ENCODE assay signal across 12 cellular contexts in genomic region chr9:74609671-74610416, GRCh38.
DNase-seq lines count a peak whose midpoint lies in the region; ATAC-seq and TF ChIP-seq lines count a peak whose summit lies in the region.
"Had no signal": no experiment of that assay in that cellular context is flagged by ENCODE, and none has a peak within 500 bp of the region (broad histone marks: within the 10 kb centered on the region; RNA-seq: fewer than 3 reads in every experiment).

No MANE protein-coding gene starts in this region.

- BruUV-seq in MCF 10A (replicated peaks; lab: Mats Ljungman, UMichigan) (no TSS peak), PC-9 (replicated peaks; lab: Mats Ljungman, UMichigan) (no TSS peak)

- no peak overlapping the region for H3K4me2 ChIP-seq in PC-9
- H3K4me2 ChIP-seq in osteoblast (ENCODE audit: insufficient read depth, low read length), result no peak overlapping the region

- intact Hi-C loops in MCF 10A (cut with micrococcal nuclease) (no loop called here), breast epithelium (cut with DNase I; ENCODE audit: low total_unique reads) (no loop called here), PC-9 (cut with micrococcal nuclease; ENCODE audit: unreplicated experiment) (no loop called here), stomach (cut with DNase I; ENCODE audit: low total_unique reads) (no loop called here), Right ventricle myocardium superior (cut with DNase I) (no loop called here)

- H2AFZ ChIP-seq in PC-9, result no peak overlapping the region
- no peak overlapping the region for H2AFZ ChIP-seq in osteoblast (ENCODE audit: low read length)

- H3K4me1 ChIP-seq in breast epithelium (no peaks in the 10 kb centered on the region), PC-9 (replicated peaks; ENCODE audit: insufficient read depth) (no peaks in the 10 kb centered on the region), stomach (no peaks in the 10 kb centered on the region), osteoblast (ENCODE audit: insufficient read depth, low read length) (no peaks in the 10 kb centered on the region)
- H3K4me1 ChIP-seq: uterus had no signal

- H3K4me1 Mint-ChIP-seq in MCF 10A (ENCODE audit: insufficient read depth, unreplicated experiment) (no peaks in the 10 kb centered on the region), IgD-negative memory B cell (peaks cover 20 to 29% (median 20%) of the 10 kb centered on the region in 3 donors)
- H3K4me1 Mint-ChIP-seq in T-helper 2 cell treated with Interferon-gamma antibody and Interleukin-4, amounts not matched to agents 5 μg/mL and 100 μg/mL, for 36 hours (ENCODE audit: low read depth), result no peaks in the 10 kb centered on the region
- H3K4me1 Mint-ChIP-seq: activated naive CD8-positive, alpha-beta T cell treated with anti-CD3 and anti-CD28 coated beads, Interleukin-2, amount 10 ng/mL, durations not matched to agents 7 days and 5 days had no signal

- H3K27me3 Mint-ChIP-seq in MCF 10A (ENCODE audit: insufficient read depth, unreplicated experiment) (peaks cover 62% of the 10 kb centered on the region), IgD-negative memory B cell (peaks cover 8% of the 10 kb centered on the region)
- H3K27me3 Mint-ChIP-seq in T-helper 2 cell treated with Interferon-gamma antibody and Interleukin-4, amounts not matched to agents 5 μg/mL and 100 μg/mL, for 36 hours (ENCODE audit: low read depth), result no peaks in the 10 kb centered on the region
- H3K27me3 Mint-ChIP-seq: activated naive CD8-positive, alpha-beta T cell treated with anti-CD3 and anti-CD28 coated beads, Interleukin-2, amount 10 ng/mL, durations not matched to agents 7 days and 5 days had no signal

- TF ChIP-seq EP300 in stomach (IDR thresholded peaks at IDR 0.05), result no peak

- DNase-seq in MCF 10A (ENCODE audit: unreplicated experiment) (peak; percentile 37), breast epithelium (ENCODE audit: low spot score in 2 of 2) (no peak), PC-9 (no peak), stomach (no peak), Right ventricle myocardium superior (no peak), osteoblast (ENCODE audit: insufficient read length, low spot score, missing footprints) (no peak)
- DNase-seq in T-helper 2 cell treated with Interferon-gamma antibody and Interleukin-4, amounts not matched to agents 5 μg/mL and 100 μg/mL, for 36 hours (ENCODE audit: low spot score), result no peak
- DNase-seq: activated naive CD8-positive, alpha-beta T cell treated with anti-CD3 and anti-CD28 coated beads, Interleukin-2, amount 10 ng/mL, durations not matched to agents 7 days and 5 days; NCI-H2029; uterus had no signal

- WGBS in stomach, 5 donors, result 50 to 58% (median 53%) methylated on average over 3 of the region's 3 CpGs

- H3K9me2 ChIP-seq in PC-9 (ENCODE audit: insufficient read depth), result no peaks in the 10 kb centered on the region

- H3K27ac ChIP-seq in breast epithelium (no peak overlapping the region), PC-9 (no peak overlapping the region), stomach (no peak overlapping the region), osteoblast (ENCODE audit: low read depth, low read length) (no peak overlapping the region)
- H3K27ac ChIP-seq: RWPE1, uterus had no signal

- POLR2A ChIA-PET in MCF 10A (lab: Yijun Ruan, JAX) (no interaction called here), PC-9 (lab: Charles Lee; ENCODE audit: unreplicated experiment) (no interaction called here)

- H3K9me3 ChIP-seq in breast epithelium (no peaks in the 10 kb centered on the region), PC-9 (ENCODE audit: insufficient read depth, low read depth) (no peaks in the 10 kb centered on the region), stomach (no peaks in the 10 kb centered on the region), osteoblast (ENCODE audit: low read depth, low read length) (no peaks in the 10 kb centered on the region)
- H3K9me3 ChIP-seq: uterus had no signal

- H3K27me3 ChIP-seq in breast epithelium (no peaks in the 10 kb centered on the region), PC-9 (ENCODE audit: insufficient read depth, low read depth) (no peaks in the 10 kb centered on the region), stomach (no peaks in the 10 kb centered on the region), osteoblast (ENCODE audit: insufficient read depth, low read length) (no peaks in the 10 kb centered on the region)
- H3K27me3 ChIP-seq: uterus had no signal

- TF ChIP-seq POLR2A in breast epithelium (IDR thresholded peaks at IDR 0.05) (no peak), stomach (IDR thresholded peaks at IDR 0.05) (no peak)

- H3K27ac Mint-ChIP-seq in MCF 10A (ENCODE audit: low read depth, unreplicated experiment) (no peak overlapping the region), IgD-negative memory B cell (peak overlapping the region in 2 of 3 donors; percentile 22 to 32)
- H3K27ac Mint-ChIP-seq in T-helper 2 cell treated with Interferon-gamma antibody and Interleukin-4, amounts not matched to agents 5 μg/mL and 100 μg/mL, for 36 hours, result no peak overlapping the region
- H3K27ac Mint-ChIP-seq: activated naive CD8-positive, alpha-beta T cell treated with anti-CD3 and anti-CD28 coated beads, Interleukin-2, amount 10 ng/mL, durations not matched to agents 7 days and 5 days had no signal

- no peak for ATAC-seq in Right ventricle myocardium superior (ENCODE audit: poor library complexity)

- H3K79me2 ChIP-seq in PC-9 (ENCODE audit: low read depth), result no peaks in the 10 kb centered on the region
- no peaks in the 10 kb centered on the region for H3K79me2 ChIP-seq in osteoblast (ENCODE audit: insufficient read depth, low read length)

- H3K36me3 ChIP-seq in breast epithelium, result no peaks in the 10 kb centered on the region
- no peaks in the 10 kb centered on the region for H3K36me3 ChIP-seq in PC-9 (ENCODE audit: low read depth)
- H3K36me3 ChIP-seq in stomach, result no peaks in the 10 kb centered on the region
- no peaks in the 10 kb centered on the region for H3K36me3 ChIP-seq in osteoblast (ENCODE audit: insufficient read depth, low read length)
- H3K36me3 ChIP-seq: uterus had no signal

- H3K9me3 Mint-ChIP-seq in MCF 10A (ENCODE audit: unreplicated experiment), result no peaks in the 10 kb centered on the region
- H3K9me3 Mint-ChIP-seq in IgD-negative memory B cell, result no peaks in the 10 kb centered on the region
- H3K9me3 Mint-ChIP-seq in T-helper 2 cell treated with Interferon-gamma antibody and Interleukin-4, amounts not matched to agents 5 μg/mL and 100 μg/mL, for 36 hours, result no peaks in the 10 kb centered on the region
- H3K9me3 Mint-ChIP-seq: activated naive CD8-positive, alpha-beta T cell treated with anti-CD3 and anti-CD28 coated beads, Interleukin-2, amount 10 ng/mL, durations not matched to agents 7 days and 5 days had no signal

- no peak overlapping the region for H3K4me3 ChIP-seq in breast epithelium
- no peak overlapping the region for H3K4me3 ChIP-seq in PC-9
- no peak overlapping the region for H3K4me3 ChIP-seq in stomach
- no peak overlapping the region for H3K4me3 ChIP-seq in osteoblast (ENCODE audit: insufficient read depth, low read length)
- H3K4me3 ChIP-seq: uterus had no signal

- H3K4me3 Mint-ChIP-seq in MCF 10A (ENCODE audit: unreplicated experiment), result no peak overlapping the region
- H3K4me3 Mint-ChIP-seq in IgD-negative memory B cell, result peak overlapping the region in 3 of 4 donors; percentile 8 to 58 (median 32)
- no peak overlapping the region for H3K4me3 Mint-ChIP-seq in T-helper 2 cell treated with Interferon-gamma antibody and Interleukin-4, amounts not matched to agents 5 μg/mL and 100 μg/mL, for 36 hours
- H3K4me3 Mint-ChIP-seq: activated naive CD8-positive, alpha-beta T cell treated with anti-CD3 and anti-CD28 coated beads, Interleukin-2, amount 10 ng/mL, durations not matched to agents 7 days and 5 days had no signal

- H4K20me1 ChIP-seq in PC-9 (ENCODE audit: insufficient read depth) (no peaks in the 10 kb centered on the region), osteoblast (ENCODE audit: insufficient read depth, low read length) (no peaks in the 10 kb centered on the region)

- no peaks in the 10 kb centered on the region for H3F3A ChIP-seq in PC-9 (ENCODE audit: insufficient read depth, low read depth)

- CTCF ChIA-PET in MCF 10A (lab: Yijun Ruan, JAX), result no interaction called here
- CTCF ChIA-PET in PC-9 (lab: Charles Lee), result interaction anchor here (1.1 kb wide), 1 partner anchor 1409 kb away, joined by 28 read pairs; no protein-coding TSS in a partner anchor

- H3K36me3 Mint-ChIP-seq in MCF 10A (ENCODE audit: insufficient read depth, unreplicated experiment) (no peaks in the 10 kb centered on the region), IgD-negative memory B cell (no peaks in the 10 kb centered on the region)
- no peaks in the 10 kb centered on the region for H3K36me3 Mint-ChIP-seq in T-helper 2 cell treated with Interferon-gamma antibody and Interleukin-4, amounts not matched to agents 5 μg/mL and 100 μg/mL, for 36 hours (ENCODE audit: low read depth)
- H3K36me3 Mint-ChIP-seq: activated naive CD8-positive, alpha-beta T cell treated with anti-CD3 and anti-CD28 coated beads, Interleukin-2, amount 10 ng/mL, durations not matched to agents 7 days and 5 days had no signal

- TF ChIP-seq CTCF in MCF 10A (IDR thresholded peaks at IDR 0.05; ENCODE audit: unreplicated experiment) (no peak), breast epithelium (IDR thresholded peaks at IDR 0.05) (no peak), PC-9 (conservative IDR thresholded peaks at IDR 0.05) (peak; percentile 37), stomach (IDR thresholded peaks at IDR 0.05) (no peak), osteoblast (IDR thresholded peaks at IDR 0.05; ENCODE audit: extremely low read depth, low read depth, low read length) (no peak)

Comparison
In these comparisons a context has a peak if more than half of its experiments do, and no peak if none do; other contexts are left out.
1. H3K27ac Mint-ChIP-seq: peak in IgD-negative memory B cell (2 of 3); none in MCF 10A (single experiment) and T-helper 2 cell treated with Interferon-gamma antibody and Interleukin-4, amounts not matched to agents 5 μg/mL and 100 μg/mL, for 36 hours (single experiment).
2. H3K4me3 Mint-ChIP-seq: peak in IgD-negative memory B cell (3 of 4); none in MCF 10A (single experiment) and T-helper 2 cell treated with Interferon-gamma antibody and Interleukin-4, amounts not matched to agents 5 μg/mL and 100 μg/mL, for 36 hours (single experiment).